Comparison of ENCODE assay signal across 15 cellular contexts in genomic region chr2:56713161-56713676, GRCh38.
DNase-seq lines count a peak whose midpoint lies in the region; ATAC-seq, FAIRE-seq and TF ChIP-seq lines count a peak whose summit lies in the region.
"Had no signal": no experiment of that assay in that cellular context is flagged by ENCODE, and none has a peak within 500 bp of the region (broad histone marks: within the 10 kb centered on the region; RNA-seq: fewer than 3 reads in every experiment).

No MANE protein-coding gene starts in this region.

- H3K79me2 ChIP-seq in astrocyte (ENCODE audit: insufficient read depth, low read length), result no peaks in the 10 kb centered on the region
- no peaks in the 10 kb centered on the region for H3K79me2 ChIP-seq in keratinocyte (ENCODE audit: control insufficient read depth, insufficient read depth, low read length)

- no peak overlapping the region for H2AFZ ChIP-seq in astrocyte (ENCODE audit: low read depth, low read length)
- H2AFZ ChIP-seq in keratinocyte (ENCODE audit: control insufficient read depth, low read length), result no peak overlapping the region

- intact Hi-C loops in MCF 10A (cut with micrococcal nuclease), result no loop called here

- H3K4me3 Mint-ChIP-seq in astrocyte (ENCODE audit: unreplicated experiment) (no peak overlapping the region), MCF 10A (ENCODE audit: unreplicated experiment) (no peak overlapping the region)

- H3K4me2 ChIP-seq in astrocyte (ENCODE audit: low read length) (peak overlapping the region; percentile 58), keratinocyte (ENCODE audit: control insufficient read depth, extremely low read depth, insufficient read depth, low read depth, low read length) (no peak overlapping the region)
- H3K4me2 ChIP-seq: BLaER1 treated with 17β-estradiol and CSF1 and Interleukin-3, amounts not matched to agents 10 nM and 100 nM had no signal

- peaks cover 2% of the 10 kb centered on the region for H3K9me3 Mint-ChIP-seq in astrocyte (ENCODE audit: unreplicated experiment)
- no peaks in the 10 kb centered on the region for H3K9me3 Mint-ChIP-seq in MCF 10A (ENCODE audit: unreplicated experiment)

- DNase-seq in AG08395 (ENCODE audit: low spot score), result peak; percentile 80
- no peak for DNase-seq in H54 (ENCODE audit: insufficient read length, low spot score)
- peak; percentile 96 for DNase-seq in astrocyte (ENCODE audit: low read depth)
- no peak for DNase-seq in keratinocyte (ENCODE audit: low read depth, low spot score)
- DNase-seq in MCF 10A (ENCODE audit: unreplicated experiment), result no peak
- DNase-seq: activated T-cell treated with anti-CD3 and anti-CD28 coated beads, Interleukin-2, amount 50 U/mL, for 48 hours; adrenal gland; NCI-H2081; ovary; SIG-M5 had no signal

- peak overlapping the region; percentile 28 for H3K27ac Mint-ChIP-seq in astrocyte (ENCODE audit: unreplicated experiment)
- no peak overlapping the region for H3K27ac Mint-ChIP-seq in MCF 10A (ENCODE audit: low read depth, unreplicated experiment)

- no peaks in the 10 kb centered on the region for H3K4me1 ChIP-seq in astrocyte (ENCODE audit: insufficient read depth, low read length)
- H3K4me1 ChIP-seq in keratinocyte (ENCODE audit: control insufficient read depth, extremely low read depth, insufficient read depth, low read length), result no peaks in the 10 kb centered on the region
- H3K4me1 ChIP-seq: adrenal gland; BLaER1 treated with 17β-estradiol and CSF1 and Interleukin-3, amounts not matched to agents 10 nM and 100 nM had no signal

- H3K4me1 Mint-ChIP-seq in astrocyte (ENCODE audit: low read depth, unreplicated experiment) (peaks cover 11% of the 10 kb centered on the region), MCF 10A (ENCODE audit: insufficient read depth, unreplicated experiment) (peaks cover 4% of the 10 kb centered on the region)

- no peaks in the 10 kb centered on the region for H3K36me3 ChIP-seq in astrocyte (ENCODE audit: insufficient read depth, low read length)
- no peaks in the 10 kb centered on the region for H3K36me3 ChIP-seq in keratinocyte (ENCODE audit: control insufficient read depth in 2 of 2, extremely low read depth in 1 of 2, insufficient read depth in 2 of 2, low read length in 2 of 2)
- H3K36me3 ChIP-seq: adrenal gland; BLaER1 treated with 17β-estradiol and CSF1 and Interleukin-3, amounts not matched to agents 10 nM and 100 nM; ovary had no signal

- CTCF ChIA-PET in MCF 10A (lab: Yijun Ruan, JAX), result interaction anchor here (0.7 kb wide), 1 partner anchor 38 kb away, joined by 4 read pairs; no protein-coding TSS in a partner anchor

- no peak for TF ChIP-seq CTCF in astrocyte (IDR thresholded peaks at IDR 0.05; ENCODE audit: insufficient read depth, low read depth, low read length)
- TF ChIP-seq CTCF in keratinocyte (optimal IDR thresholded peaks at IDR 0.05 in 1 of 3, IDR thresholded peaks at IDR 0.05 in 1 of 3, conservative IDR thresholded peaks at IDR 0.05 in 1 of 3; ENCODE audit: extremely low read depth in 1 of 3, insufficient read depth in 2 of 3, low read length in 3 of 3), result no peak
- no peak for TF ChIP-seq CTCF in MCF 10A (IDR thresholded peaks at IDR 0.05; ENCODE audit: unreplicated experiment)

- no peak for TF ChIP-seq POLR2A in H54 (IDR thresholded peaks at IDR 0.05; ENCODE audit: low read depth, low read length)

- ATAC-seq in GM21786 (IDR thresholded peaks at IDR 0.05; ENCODE audit: unreplicated experiment) (no peak), GM21825 (IDR thresholded peaks at IDR 0.05; ENCODE audit: unreplicated experiment) (no peak), HG03460 (IDR thresholded peaks at IDR 0.05; ENCODE audit: unreplicated experiment) (no peak)

- no TSS peak for BruUV-seq in MCF 10A (replicated peaks; lab: Mats Ljungman, UMichigan)

- H3K36me3 Mint-ChIP-seq in astrocyte (ENCODE audit: low read depth, unreplicated experiment), result no peaks in the 10 kb centered on the region
- H3K36me3 Mint-ChIP-seq in MCF 10A (ENCODE audit: insufficient read depth, unreplicated experiment), result no peaks in the 10 kb centered on the region

- H4K20me1 ChIP-seq in astrocyte (ENCODE audit: insufficient read depth, low read length) (no peaks in the 10 kb centered on the region), keratinocyte (ENCODE audit: control insufficient read depth, extremely low read depth, insufficient read depth, low read length) (no peaks in the 10 kb centered on the region)
- H4K20me1 ChIP-seq: BLaER1 treated with 17β-estradiol and CSF1 and Interleukin-3, amounts not matched to agents 10 nM and 100 nM had no signal

- H3K4me3 ChIP-seq in astrocyte (ENCODE audit: insufficient read depth, low read depth, low read length) (peak overlapping the region; percentile 5), keratinocyte (ENCODE audit: control insufficient read depth in 2 of 3, extremely low read depth in 1 of 3, insufficient read depth in 2 of 3, low read depth in 1 of 3, low read length in 3 of 3) (no peak overlapping the region)
- H3K4me3 ChIP-seq: adrenal gland; BLaER1 treated with 17β-estradiol and CSF1 and Interleukin-3, amounts not matched to agents 10 nM and 100 nM; ovary had no signal

- POLR2A ChIA-PET in MCF 10A (lab: Yijun Ruan, JAX), result interaction anchor here (0.7 to 1.4 kb wide), 3 partner anchors 13 to 28 kb away, joined by 3 to 4 read pairs (median 3); no protein-coding TSS in a partner anchor

- H3K27ac ChIP-seq in astrocyte (ENCODE audit: low read depth, low read length) (peak overlapping the region; percentile 84), keratinocyte (ENCODE audit: control insufficient read depth, insufficient read depth, low read length) (no peak overlapping the region)
- H3K27ac ChIP-seq: adrenal gland; BLaER1 treated with 17β-estradiol and CSF1 and Interleukin-3, amounts not matched to agents 10 nM and 100 nM; ovary had no signal

- dilution Hi-C loops in keratinocyte (cut with MboI; ENCODE audit: extremely low pct_ligation_motif_present, low sequenced_read_pairs), result no loop called here

- H3K9ac ChIP-seq in astrocyte (ENCODE audit: low read length) (no peak overlapping the region), keratinocyte (ENCODE audit: control insufficient read depth, extremely low read depth, insufficient read depth, low read length) (no peak overlapping the region)
- H3K9ac ChIP-seq: BLaER1 treated with 17β-estradiol and CSF1 and Interleukin-3, amounts not matched to agents 10 nM and 100 nM had no signal

- no peaks in the 10 kb centered on the region for H3K9me1 ChIP-seq in keratinocyte (ENCODE audit: control insufficient read depth, extremely low read depth, insufficient read depth, low read length)

- H3K27me3 Mint-ChIP-seq in astrocyte (ENCODE audit: low read depth, unreplicated experiment) (no peaks in the 10 kb centered on the region), MCF 10A (ENCODE audit: insufficient read depth, unreplicated experiment) (no peaks in the 10 kb centered on the region)

- FAIRE-seq in H54 (lab: Jason Lieb, UNC), result peak; percentile 30
- peak; percentile 23 for FAIRE-seq in astrocyte (lab: Jason Lieb, UNC)
- peak; percentile 23 for FAIRE-seq in keratinocyte (lab: Jason Lieb, UNC)
- FAIRE-seq: islet of Langerhans had no signal

- H3K27me3 ChIP-seq in astrocyte (ENCODE audit: insufficient read depth, low read length) (no peaks in the 10 kb centered on the region), keratinocyte (ENCODE audit: control insufficient read depth, extremely low read depth, insufficient read depth, low read length) (no peaks in the 10 kb centered on the region)
- H3K27me3 ChIP-seq: adrenal gland; BLaER1 treated with 17β-estradiol and CSF1 and Interleukin-3, amounts not matched to agents 10 nM and 100 nM; ovary had no signal

- H3K9me3 ChIP-seq in astrocyte (ENCODE audit: insufficient read depth, low read depth, low read length), result no peaks in the 10 kb centered on the region
- no peaks in the 10 kb centered on the region for H3K9me3 ChIP-seq in keratinocyte (ENCODE audit: control insufficient read depth, low read depth, low read length)
- H3K9me3 ChIP-seq: adrenal gland; BLaER1 treated with 17β-estradiol and CSF1 and Interleukin-3, amounts not matched to agents 10 nM and 100 nM; ovary had no signal

Comparison
In these comparisons a context has a peak if more than half of its experiments do, and no peak if none do; other contexts are left out.
1. DNase-seq: peak in AG08395 (single experiment) and astrocyte (single experiment); none in H54 (single experiment), keratinocyte (single experiment) and MCF 10A (single experiment).